In the genomic region with DNA sequence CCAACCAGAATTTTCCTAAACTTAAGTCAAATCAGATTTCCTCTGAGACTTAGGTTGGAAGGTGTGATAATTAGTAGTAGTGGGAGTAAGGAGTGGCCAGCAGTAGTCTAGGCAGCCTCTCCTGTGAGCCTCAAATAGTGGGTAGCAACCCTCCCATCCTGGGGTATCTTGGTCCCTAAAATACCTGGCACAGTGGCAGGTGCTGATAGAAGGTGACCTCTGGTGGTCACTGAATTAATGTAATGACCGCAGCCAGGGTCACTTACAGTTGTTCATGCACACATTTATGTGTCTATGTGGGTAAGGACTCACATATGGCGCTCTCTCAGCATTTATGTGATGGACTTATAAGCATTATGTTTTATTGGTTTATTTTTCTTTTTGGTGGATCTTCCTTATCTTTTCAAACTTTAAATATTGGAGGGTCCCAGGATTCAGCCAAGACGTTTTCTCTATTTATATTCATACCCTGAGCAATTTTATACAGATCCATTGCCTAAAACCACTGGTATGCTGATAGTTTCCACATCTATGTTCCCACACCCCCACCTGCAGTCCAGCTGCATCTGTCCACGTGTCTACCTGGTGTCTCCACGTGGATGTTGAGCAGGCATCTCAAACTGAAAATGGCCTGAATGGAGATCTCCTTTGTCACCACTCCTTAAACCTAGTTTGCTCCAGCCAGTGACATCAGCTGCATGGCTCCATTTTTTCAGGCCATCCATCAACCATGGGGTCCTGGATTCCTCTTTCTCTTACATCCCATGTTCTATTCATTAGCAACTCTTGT, we compare ENCODE assay signal across 1 cellular context.
TF ChIP-seq lines count a peak whose summit lies in the region.

No MANE protein-coding gene starts in this region.

TF ChIP-seq in HepG2, 621 proteins besides CTCF, POLR2A, EP300 and RAD21:
- TF ChIP-seq ZNF101 (CRISPR knock-in tag; IDR thresholded peaks at IDR 0.05; ENCODE audit: borderline replicate concordance, low read depth) (no peak), STAG1 (CRISPR knock-in tag; IDR thresholded peaks at IDR 0.05) (0 out of 2 replicates have a peak, but pooled peaks have one; percentile 13), ZNF570 (CRISPR knock-in tag; IDR thresholded peaks at IDR 0.05; ENCODE audit: borderline replicate concordance) (no peak), MNT (IDR thresholded peaks at IDR 0.05) (peak; percentile 100), ZNF790 (CRISPR knock-in tag; IDR thresholded peaks at IDR 0.05; ENCODE audit: borderline replicate concordance) (no peak)
